19 cellular contexts compared by ENCODE assay signal in genomic region chr1:1319646-1319941, GRCh38. TPM values are rescaled to one million over a fixed set of nuclear protein-coding genes. Genes with fewer than 3 reads are reported as not detected.
DNase-seq lines count a peak whose midpoint lies in the region; ATAC-seq and TF ChIP-seq lines count a peak whose summit lies in the region.
"Had no signal": no experiment of that assay in that cellular context is flagged by ENCODE, and none has a peak within 500 bp of the region (broad histone marks: within the 10 kb centered on the region; RNA-seq: fewer than 3 reads in every experiment).

No MANE protein-coding gene starts in this region.

- TF ChIP-seq CTCF in 22Rv1 (IDR thresholded peaks at IDR 0.05) = no peak
- TF ChIP-seq CTCF in HFFc6 (IDR thresholded peaks at IDR 0.05) = no peak
- TF ChIP-seq CTCF in nephron progenitor cell (IDR thresholded peaks at IDR 0.05) = no peak

- H3K27ac ChIP-seq in 22Rv1 = peak overlapping the region; percentile 83
- H3K27ac ChIP-seq: SJCRH30 had no signal

- H3K27ac Mint-ChIP-seq in HFFc6 (peak overlapping the region; percentile 91), nephron progenitor cell (peak overlapping the region; percentile 78)
- no peak overlapping the region for H3K27ac Mint-ChIP-seq in stimulated activated memory B cell treated with anti-CD40 and anti-IgM and Interleukin-4, amounts not matched to agents 10 μg/mL and 1 μg/mL and 100 μg/mL, for 72 hours
- H3K27ac Mint-ChIP-seq: activated naive CD4-positive, alpha-beta T cell treated with anti-CD3 and anti-CD28 coated beads for 36 hours; T-helper 1 cell treated with Interleukin-12 subunit alpha and Interleukin-12 subunit beta and Interleukin-4 antibody, amounts not matched to agents 30 μg/mL and 1 μg/mL, for 36 hours had no signal

- H3K4me1 Mint-ChIP-seq in HFFc6 (ENCODE audit: low read depth) (peaks cover 45% of the 10 kb centered on the region), nephron progenitor cell (peaks cover 63% of the 10 kb centered on the region)
- peaks cover 31% of the 10 kb centered on the region for H3K4me1 Mint-ChIP-seq in stimulated activated memory B cell treated with anti-CD40 and anti-IgM and Interleukin-4, amounts not matched to agents 10 μg/mL and 1 μg/mL and 100 μg/mL, for 72 hours

- ATAC-seq in stimulated activated memory B cell treated with anti-CD40 and anti-IgM and Interleukin-4, amounts not matched to agents 10 μg/mL and 1 μg/mL and 100 μg/mL, for 72 hours = no peak
- no peak for ATAC-seq in GM21717 (IDR thresholded peaks at IDR 0.05; ENCODE audit: unreplicated experiment)
- ATAC-seq: natural killer cell treated with Interleukin-12 subunit alpha and Interleukin-12 subunit beta and Interleukin-15 and Interleukin-18, amount 100 ng/mL, for 72 hours had no signal

- peaks cover 18% of the 10 kb centered on the region for H3K27me3 Mint-ChIP-seq in HFFc6 (ENCODE audit: insufficient read depth)
- peaks cover 11% of the 10 kb centered on the region for H3K27me3 Mint-ChIP-seq in nephron progenitor cell (ENCODE audit: low read depth, poor library complexity)
- H3K27me3 Mint-ChIP-seq in stimulated activated memory B cell treated with anti-CD40 and anti-IgM and Interleukin-4, amounts not matched to agents 10 μg/mL and 1 μg/mL and 100 μg/mL, for 72 hours = no peaks in the 10 kb centered on the region
- H3K27me3 Mint-ChIP-seq: CD4-positive, alpha-beta memory T cell; natural killer cell treated with Interleukin-12 subunit alpha and Interleukin-12 subunit beta and Interleukin-15 and Interleukin-18, amount 100 ng/mL, for 72 hours had no signal

- no peaks in the 10 kb centered on the region for H3K9me3 Mint-ChIP-seq in HFFc6
- H3K9me3 Mint-ChIP-seq in nephron progenitor cell = no peaks in the 10 kb centered on the region
- H3K9me3 Mint-ChIP-seq in stimulated activated memory B cell treated with anti-CD40 and anti-IgM and Interleukin-4, amounts not matched to agents 10 μg/mL and 1 μg/mL and 100 μg/mL, for 72 hours = no peaks in the 10 kb centered on the region
- H3K9me3 Mint-ChIP-seq: activated naive CD4-positive, alpha-beta T cell treated with anti-CD3 and anti-CD28 coated beads for 36 hours; natural killer cell treated with Interleukin-12 subunit alpha and Interleukin-12 subunit beta and Interleukin-15 and Interleukin-18, amount 100 ng/mL, for 72 hours; T-helper 1 cell treated with Interleukin-12 subunit alpha and Interleukin-12 subunit beta and Interleukin-4 antibody, amounts not matched to agents 30 μg/mL and 1 μg/mL, for 36 hours had no signal

- H3K36me3 Mint-ChIP-seq in HFFc6 (ENCODE audit: low read depth) (peaks cover 9% of the 10 kb centered on the region), nephron progenitor cell (ENCODE audit: low read depth) (peaks cover 20% of the 10 kb centered on the region)
- H3K36me3 Mint-ChIP-seq in stimulated activated memory B cell treated with anti-CD40 and anti-IgM and Interleukin-4, amounts not matched to agents 10 μg/mL and 1 μg/mL and 100 μg/mL, for 72 hours = peaks cover 26% of the 10 kb centered on the region

- H3K4me3 Mint-ChIP-seq in HFFc6 (no peak overlapping the region), nephron progenitor cell (no peak overlapping the region)
- no peak overlapping the region for H3K4me3 Mint-ChIP-seq in stimulated activated memory B cell treated with anti-CD40 and anti-IgM and Interleukin-4, amounts not matched to agents 10 μg/mL and 1 μg/mL and 100 μg/mL, for 72 hours
- H3K4me3 Mint-ChIP-seq: activated naive CD4-positive, alpha-beta T cell treated with anti-CD3 and anti-CD28 coated beads for 36 hours; natural killer cell treated with Interleukin-12 subunit alpha and Interleukin-12 subunit beta and Interleukin-15 and Interleukin-18, amount 100 ng/mL, for 72 hours; T-helper 1 cell treated with Interleukin-12 subunit alpha and Interleukin-12 subunit beta and Interleukin-4 antibody, amounts not matched to agents 30 μg/mL and 1 μg/mL, for 36 hours had no signal

- DNase-seq in HFFc6 (no peak), nephron progenitor cell (no peak), cerebellar nuclear complex (lab: John Stamatoyannopoulos, UW) (no peak)
- DNase-seq: activated CD4-positive, alpha-beta T cell treated with anti-CD3 and anti-CD28 coated beads, Interleukin-2, amount 50 U/mL, for 48 hours; activated naive CD4-positive, alpha-beta T cell treated with anti-CD3 and anti-CD28 coated beads for 36 hours; anterior cingulate cortex; CD4-positive, alpha-beta memory T cell; DMS79 treated with DMSO at 0.1 percent for 48 hours; HCEC 1CT; NCI-H1694 treated with DMSO at 0.1 percent for 48 hours; NCI-H748 treated with DMSO at 0.1 percent for 48 hours; posterior cingulate gyrus; SJCRH30; stimulated activated CD4-positive, alpha-beta T cell treated with anti-CD3 and anti-CD28 coated beads, Interleukin-1b, Interleukin-23, amount 100 ng/mL, for 48 hours had no signal

RNA-seq across cellular contexts. Expression of gene INTS11, which starts 4.9 kb away (rescaled TPM):
- total RNA-seq in HFFc6 (2021; fragmentation: NEBNext Ultra II Directional; extraction: Animal tissue kit (Norgen Biotek cat#: 25700)) = 10 to 100 TPM; 65.6 to 78.3 (median 69.8) TPM

RNA-seq across cellular contexts. Expression of gene CPTP, which starts 5.0 kb away (rescaled TPM):
- 10 to 100 TPM; 24.6 to 31.5 (median 26.6) TPM for total RNA-seq in HFFc6 (2021; fragmentation: NEBNext Ultra II Directional; extraction: Animal tissue kit (Norgen Biotek cat#: 25700))

RNA-seq across cellular contexts. Expression of gene PUSL1, which starts 11.2 kb away (rescaled TPM):
- total RNA-seq in HFFc6 (2021; fragmentation: NEBNext Ultra II Directional; extraction: Animal tissue kit (Norgen Biotek cat#: 25700)) = 10 to 100 TPM; 23.5 to 28.7 (median 25.6) TPM

RNA-seq across cellular contexts. Expression of gene TAS1R3, which starts 11.5 kb away (rescaled TPM):
- total RNA-seq in HFFc6 (2021; fragmentation: NEBNext Ultra II Directional; extraction: Animal tissue kit (Norgen Biotek cat#: 25700)) = under 1 TPM; 0.07 to 0.20 (median 0.13) TPM

RNA-seq across cellular contexts. Expression of gene ACAP3, which starts 11.9 kb away (rescaled TPM):
- total RNA-seq in HFFc6 (2021; fragmentation: NEBNext Ultra II Directional; extraction: Animal tissue kit (Norgen Biotek cat#: 25700)) = 10 to 100 TPM; 39.4 to 50.8 (median 42.6) TPM
